Comparison of ENCODE assay signal across 8 cellular contexts in the genomic region with DNA sequence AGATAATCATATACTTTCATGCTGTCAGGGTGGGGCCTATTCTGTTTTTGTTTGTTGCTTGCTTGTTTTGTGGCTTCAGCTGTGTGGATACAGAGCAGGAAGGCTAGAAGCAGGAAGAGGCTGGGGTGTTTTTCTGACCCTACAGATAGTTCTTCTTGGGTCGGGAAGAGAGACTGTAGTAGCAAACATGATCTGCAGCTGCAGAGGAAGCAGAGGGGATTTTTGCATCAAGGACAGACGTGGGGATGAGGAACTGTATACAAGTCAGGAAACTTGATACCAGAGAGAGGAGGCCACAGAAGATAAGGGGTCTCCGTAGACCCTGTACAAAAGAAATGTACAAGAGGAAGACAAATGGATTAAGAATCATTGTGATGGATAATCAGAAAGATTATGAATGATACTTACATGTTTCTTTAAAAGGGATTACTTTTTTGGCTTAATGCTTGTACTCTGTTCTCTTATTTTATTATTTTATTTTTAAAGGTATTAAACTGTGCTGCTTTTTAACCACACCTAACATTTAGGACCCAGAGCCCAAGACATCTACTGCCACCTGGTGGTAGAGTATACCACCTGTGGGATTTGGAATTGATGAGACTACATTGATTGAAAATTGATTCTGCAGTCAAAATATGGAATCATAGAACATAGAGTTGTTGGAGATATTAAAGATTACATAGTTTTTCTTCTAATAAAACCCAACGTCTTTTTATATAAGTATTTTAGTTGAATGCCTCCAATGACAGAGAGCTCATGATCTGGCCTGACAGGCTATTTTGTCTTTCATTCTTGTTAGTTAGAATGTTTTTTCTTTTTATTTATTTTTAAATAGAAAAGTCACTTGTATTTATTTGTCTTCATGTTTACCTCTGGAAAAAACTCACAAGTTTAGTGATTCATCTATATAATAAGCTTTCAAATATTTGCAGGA. TPM values are rescaled to one million over a fixed set of nuclear protein-coding genes. Genes with fewer than 3 reads are reported as not detected.
DNase-seq lines count a peak whose midpoint lies in the region; ATAC-seq and TF ChIP-seq lines count a peak whose summit lies in the region.

No MANE protein-coding gene starts in this region.

- H3K36me3 ChIP-seq in tibial artery = no peaks in the 10 kb centered on the region

- no peaks in the 10 kb centered on the region for H3K27me3 ChIP-seq in tibial artery

- no peaks in the 10 kb centered on the region for H3K9me3 ChIP-seq in tibial artery

- POLR2A ChIA-PET in activated CD8-positive, alpha-beta T cell treated with anti-CD3 and anti-CD28 coated beads, Interleukin-2, amount 10 ng/mL, durations not matched to agents 7 days and 5 days (lab: Charles Lee) = no interaction called here

- peaks cover 0 to 70% (median 21%) of the 10 kb centered on the region in 4 donors for H3K4me1 ChIP-seq in tibial artery

- H3K9me3 Mint-ChIP-seq in activated CD8-positive, alpha-beta T cell treated with anti-CD3 and anti-CD28 coated beads, Interleukin-2, amount 10 ng/mL, durations not matched to agents 7 days and 5 days (ENCODE audit: insufficient read depth) = no peaks in the 10 kb centered on the region
- no peaks in the 10 kb centered on the region for H3K9me3 Mint-ChIP-seq in activated T-cell treated with anti-CD3 and anti-CD28 coated beads, Interleukin-2, amount 50 U/mL, for 24 hours

- H3K27ac Mint-ChIP-seq in activated CD8-positive, alpha-beta T cell treated with anti-CD3 and anti-CD28 coated beads, Interleukin-2, amount 10 ng/mL, durations not matched to agents 7 days and 5 days = no peak overlapping the region
- H3K27ac Mint-ChIP-seq in activated T-cell treated with anti-CD3 and anti-CD28 coated beads, Interleukin-2, amount 50 U/mL, for 24 hours = no peak overlapping the region

- no peaks in the 10 kb centered on the region for H3K4me1 Mint-ChIP-seq in activated CD8-positive, alpha-beta T cell treated with anti-CD3 and anti-CD28 coated beads, Interleukin-2, amount 10 ng/mL, durations not matched to agents 7 days and 5 days (ENCODE audit: low read depth)
- no peaks in the 10 kb centered on the region for H3K4me1 Mint-ChIP-seq in activated T-cell treated with anti-CD3 and anti-CD28 coated beads, Interleukin-2, amount 50 U/mL, for 24 hours (ENCODE audit: low read depth)

- H3K27me3 Mint-ChIP-seq in activated CD8-positive, alpha-beta T cell treated with anti-CD3 and anti-CD28 coated beads, Interleukin-2, amount 10 ng/mL, durations not matched to agents 7 days and 5 days (ENCODE audit: low read depth) = peaks cover 12% of the 10 kb centered on the region
- H3K27me3 Mint-ChIP-seq in activated T-cell treated with anti-CD3 and anti-CD28 coated beads, Interleukin-2, amount 50 U/mL, for 24 hours = peaks cover 21% of the 10 kb centered on the region

- CTCF ChIA-PET in activated CD8-positive, alpha-beta T cell treated with anti-CD3 and anti-CD28 coated beads, Interleukin-2, amount 10 ng/mL, durations not matched to agents 7 days and 5 days (lab: Charles Lee) = interaction anchor here (0.8 to 1.8 kb wide), 5 partner anchors 9 to 47 kb away, joined by 3 to 9 read pairs (median 3); partner anchors contain the start of gene KALRN

- peak; percentile 4 for DNase-seq in stimulated activated CD4-positive, alpha-beta T cell treated with anti-CD3 and anti-CD28 coated beads, Interleukin-1b, Interleukin-23, amount 100 ng/mL, for 48 hours
- no peak for DNase-seq in stimulated activated CD4-positive, alpha-beta T cell treated with anti-CD3 and anti-CD28 coated beads, Interleukin-4, amount 100 ng/mL, for 4 hours
- DNase-seq in NCI-H128 (lab: John Stamatoyannopoulos, UW; ENCODE audit: unreplicated experiment) (peak; percentile 34), hepatic stellate cell (ENCODE audit: low spot score) (peak; percentile 17), tibial artery (no peak)
- peak; percentile 35 for DNase-seq in activated CD8-positive, alpha-beta T cell treated with anti-CD3 and anti-CD28 coated beads, Interleukin-2, amount 10 ng/mL, durations not matched to agents 7 days and 5 days
- DNase-seq in activated T-cell treated with anti-CD3 and anti-CD28 coated beads, Interleukin-2, amount 50 U/mL, for 24 hours = no peak

- peak overlapping the region in 1 of 2 donors; percentile 9 for H3K27ac ChIP-seq in tibial artery

- ATAC-seq in activated CD8-positive, alpha-beta T cell treated with anti-CD3 and anti-CD28 coated beads, Interleukin-2, amount 10 ng/mL, durations not matched to agents 7 days and 5 days = no peak
- no peak for ATAC-seq in GM19397 (IDR thresholded peaks at IDR 0.05; ENCODE audit: unreplicated experiment)

- H3K36me3 Mint-ChIP-seq in activated CD8-positive, alpha-beta T cell treated with anti-CD3 and anti-CD28 coated beads, Interleukin-2, amount 10 ng/mL, durations not matched to agents 7 days and 5 days (ENCODE audit: low read depth) = no peaks in the 10 kb centered on the region
- no peaks in the 10 kb centered on the region for H3K36me3 Mint-ChIP-seq in activated T-cell treated with anti-CD3 and anti-CD28 coated beads, Interleukin-2, amount 50 U/mL, for 24 hours (ENCODE audit: low read depth)

- peak; percentile 67 to 73 for TF ChIP-seq CTCF in tibial artery (IDR thresholded peaks at IDR 0.05)

- intact Hi-C loops in tibial artery (cut with DNase I; ENCODE audit: low total_unique reads) = loop anchor here (2.0 to 5.0 kb wide), 2 partner anchors 40 to 388 kb away; no protein-coding TSS in a partner anchor

- no peak overlapping the region for H3K4me3 ChIP-seq in tibial artery

- H3K4me3 Mint-ChIP-seq in activated CD8-positive, alpha-beta T cell treated with anti-CD3 and anti-CD28 coated beads, Interleukin-2, amount 10 ng/mL, durations not matched to agents 7 days and 5 days = no peak overlapping the region
- H3K4me3 Mint-ChIP-seq in activated T-cell treated with anti-CD3 and anti-CD28 coated beads, Interleukin-2, amount 50 U/mL, for 24 hours = no peak overlapping the region

RNA-seq across cellular contexts. Expression of gene KALRN, which starts 46.1 kb away (rescaled TPM):
- total RNA-seq in activated CD8-positive, alpha-beta T cell treated with anti-CD3 and anti-CD28 coated beads, Interleukin-2, amount 10 ng/mL, durations not matched to agents 7 days and 5 days = 1 to 10 TPM; 1.2 to 1.3 TPM

Comparison
In these comparisons a context has a peak if more than half of its experiments do, and no peak if none do; other contexts are left out.
1. DNase-seq: peak in stimulated activated CD4-positive, alpha-beta T cell treated with anti-CD3 and anti-CD28 coated beads, Interleukin-1b, Interleukin-23, amount 100 ng/mL, for 48 hours (single experiment), NCI-H128 (single experiment), activated CD8-positive, alpha-beta T cell treated with anti-CD3 and anti-CD28 coated beads, Interleukin-2, amount 10 ng/mL, durations not matched to agents 7 days and 5 days (single experiment) and hepatic stellate cell (single experiment); none in stimulated activated CD4-positive, alpha-beta T cell treated with anti-CD3 and anti-CD28 coated beads, Interleukin-4, amount 100 ng/mL, for 4 hours (0 of 2), tibial artery (0 of 2) and activated T-cell treated with anti-CD3 and anti-CD28 coated beads, Interleukin-2, amount 50 U/mL, for 24 hours (single experiment).